Comparison of ENCODE assay signal across 19 cellular contexts in the genomic region with DNA sequence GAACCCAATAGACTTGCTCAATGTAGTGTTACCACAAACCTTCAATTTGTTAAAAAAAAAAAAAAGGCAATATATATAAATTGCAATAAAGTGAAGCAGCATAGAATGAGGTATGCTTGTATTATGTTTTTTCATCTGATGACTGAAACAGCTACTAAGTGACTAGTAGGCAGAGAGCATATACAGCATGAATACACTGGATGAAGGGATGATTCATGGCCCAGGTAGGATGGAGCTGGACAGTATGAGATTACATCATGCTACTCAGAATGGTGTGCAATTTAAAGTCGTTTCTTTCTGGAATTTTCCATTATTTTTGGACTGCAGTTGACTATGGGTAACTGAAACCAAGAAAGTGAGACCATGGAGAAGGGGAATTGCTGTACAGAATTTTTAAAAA.
DNase-seq lines count a peak whose midpoint lies in the region; ATAC-seq and TF ChIP-seq lines count a peak whose summit lies in the region.
"Had no signal": no experiment of that assay in that cellular context is flagged by ENCODE, and none has a peak within 500 bp of the region (broad histone marks: within the 10 kb centered on the region; RNA-seq: fewer than 3 reads in every experiment).

No MANE protein-coding gene starts in this region.

- H3K4me1 Mint-ChIP-seq in MCF 10A (ENCODE audit: insufficient read depth, unreplicated experiment) (no peaks in the 10 kb centered on the region), progenitor cell of endocrine pancreas (ENCODE audit: low read depth) (no peaks in the 10 kb centered on the region), neural progenitor cell (no peaks in the 10 kb centered on the region)

- peaks cover 5 to 9% of the 10 kb centered on the region in 2 donors for H3K9me3 ChIP-seq in breast epithelium
- no peaks in the 10 kb centered on the region for H3K9me3 ChIP-seq in smooth muscle cell (replicated peaks; ENCODE audit: low read depth)
- peaks cover 4% of the 10 kb centered on the region for H3K9me3 ChIP-seq in neural progenitor cell (ENCODE audit: low read depth)

- H3K36me3 Mint-ChIP-seq in MCF 10A (ENCODE audit: insufficient read depth, unreplicated experiment), result no peaks in the 10 kb centered on the region
- H3K36me3 Mint-ChIP-seq in progenitor cell of endocrine pancreas (ENCODE audit: insufficient read depth), result no peaks in the 10 kb centered on the region
- H3K36me3 Mint-ChIP-seq in neural progenitor cell, result no peaks in the 10 kb centered on the region
- H3K36me3 Mint-ChIP-seq: CD14-positive monocyte had no signal

- H3K36me3 ChIP-seq in breast epithelium, result no peaks in the 10 kb centered on the region
- peaks cover 2% of the 10 kb centered on the region for H3K36me3 ChIP-seq in smooth muscle cell (ENCODE audit: low read depth)
- no peaks in the 10 kb centered on the region for H3K36me3 ChIP-seq in neural progenitor cell
- H3K36me3 ChIP-seq: MG63 had no signal

- no TSS peak for BruUV-seq in MCF 10A (replicated peaks; lab: Mats Ljungman, UMichigan)

- no peak for TF ChIP-seq CTCF in MCF 10A (IDR thresholded peaks at IDR 0.05; ENCODE audit: unreplicated experiment)
- TF ChIP-seq CTCF in breast epithelium (IDR thresholded peaks at IDR 0.05), result no peak
- no peak for TF ChIP-seq CTCF in RWPE1 (conservative IDR thresholded peaks at IDR 0.05; ENCODE audit: low read depth)
- no peak for TF ChIP-seq CTCF in choroid plexus epithelial cell (conservative IDR thresholded peaks at IDR 0.05; ENCODE audit: low read depth, low read length)
- no peak for TF ChIP-seq CTCF in smooth muscle cell (IDR thresholded peaks at IDR 0.05; ENCODE audit: borderline replicate concordance, insufficient read depth, poor library complexity, severe bottlenecking)
- TF ChIP-seq CTCF in progenitor cell of endocrine pancreas (IDR thresholded peaks at IDR 0.05; ENCODE audit: unreplicated experiment), result no peak
- TF ChIP-seq CTCF in neural progenitor cell (IDR thresholded peaks at IDR 0.05), result no peak

- H3K4me2 ChIP-seq in smooth muscle cell (no peak overlapping the region), neural progenitor cell (no peak overlapping the region)
- H3K4me2 ChIP-seq: KMS-11 had no signal

- H3K27me3 Mint-ChIP-seq in MCF 10A (ENCODE audit: insufficient read depth, unreplicated experiment) (peaks cover 5% of the 10 kb centered on the region), progenitor cell of endocrine pancreas (peaks cover 3% of the 10 kb centered on the region), neural progenitor cell (ENCODE audit: insufficient read depth, low read depth) (peaks cover 3% of the 10 kb centered on the region)

- CTCF ChIA-PET in MCF 10A (lab: Yijun Ruan, JAX), result interaction anchor here (0.6 to 5.4 kb wide), 6 partner anchors 16 to 1133 kb away, joined by 3 to 76 read pairs (median 8); no protein-coding TSS in a partner anchor
- CTCF ChIA-PET in RWPE1 (lab: Yijun Ruan, JAX), result interaction anchor here (0.6 to 2.7 kb wide), 5 partner anchors 20 to 62 kb away, joined by 3 to 17 read pairs (median 5); no protein-coding TSS in a partner anchor

- H3K9me3 Mint-ChIP-seq in MCF 10A (ENCODE audit: unreplicated experiment) (no peaks in the 10 kb centered on the region), progenitor cell of endocrine pancreas (ENCODE audit: low read depth) (peaks cover 17% of the 10 kb centered on the region), neural progenitor cell (peaks cover 20% of the 10 kb centered on the region)

- H3K4me3 ChIP-seq in breast epithelium, result no peak overlapping the region
- no peak overlapping the region for H3K4me3 ChIP-seq in choroid plexus epithelial cell (ENCODE audit: low read depth, low read length)
- H3K4me3 ChIP-seq in smooth muscle cell, result no peak overlapping the region
- H3K4me3 ChIP-seq in neural progenitor cell, result no peak overlapping the region
- H3K4me3 ChIP-seq: MG63 had no signal

- POLR2A ChIA-PET in MCF 10A (lab: Yijun Ruan, JAX), result interaction anchor here (0.6 kb wide), 2 partner anchors 30 to 669 kb away, joined by 3 read pairs; no protein-coding TSS in a partner anchor
- POLR2A ChIA-PET in RWPE1 (lab: Yijun Ruan, JAX; ENCODE audit: low non-redundant PET), result no interaction called here

- DNase-seq in MCF 10A (ENCODE audit: unreplicated experiment) (peak; percentile 14), breast epithelium (ENCODE audit: low spot score in 2 of 2) (no peak), RWPE1 (ENCODE audit: low spot score) (peak; percentile 21), choroid plexus epithelial cell (ENCODE audit: low read depth) (peak; percentile 32), smooth muscle cell (lab: John Stamatoyannopoulos, UW; ENCODE audit: unreplicated experiment) (no peak), progenitor cell of endocrine pancreas (ENCODE audit: low spot score, unreplicated experiment) (no peak), neural progenitor cell (ENCODE audit: low spot score) (no peak)
- DNase-seq: ACHN, AML-193, COR-L47, H9, MG63, NCI-H1092, NCI-H146, NCI-H524, SIG-M5 had no signal

- H2AFZ ChIP-seq in smooth muscle cell (ENCODE audit: low read depth), result no peak overlapping the region
- no peak overlapping the region for H2AFZ ChIP-seq in neural progenitor cell (replicated peaks)

- intact Hi-C loops in MCF 10A (cut with micrococcal nuclease), result loop anchor here (5.0 kb wide), 1 partner anchor 550 kb away; no protein-coding TSS in a partner anchor
- intact Hi-C loops in breast epithelium (cut with DNase I; ENCODE audit: low total_unique reads), result no loop called here

- no peak for ATAC-seq in GM21528 (IDR thresholded peaks at IDR 0.05; ENCODE audit: low FRiP score, unreplicated experiment)

- H3K4me1 ChIP-seq in breast epithelium (no peaks in the 10 kb centered on the region), smooth muscle cell (ENCODE audit: low read depth) (no peaks in the 10 kb centered on the region), neural progenitor cell (no peaks in the 10 kb centered on the region)

- WGBS in smooth muscle cell (ENCODE audit: low lambda C conversion rate), result 52% methylated on average over 1 of the region's 1 CpG

- no peaks in the 10 kb centered on the region for H4K20me1 ChIP-seq in smooth muscle cell (ENCODE audit: low read depth)
- no peaks in the 10 kb centered on the region for H4K20me1 ChIP-seq in neural progenitor cell (ENCODE audit: low read depth)

- no peak for TF ChIP-seq POLR2A in breast epithelium (IDR thresholded peaks at IDR 0.05)

- H3F3A ChIP-seq in smooth muscle cell (ENCODE audit: low read depth), result no peaks in the 10 kb centered on the region
- H3F3A ChIP-seq in neural progenitor cell (ENCODE audit: low read depth), result no peaks in the 10 kb centered on the region

- H3K27me3 ChIP-seq in breast epithelium (no peaks in the 10 kb centered on the region), smooth muscle cell (ENCODE audit: low read depth) (no peaks in the 10 kb centered on the region), neural progenitor cell (no peaks in the 10 kb centered on the region)
- H3K27me3 ChIP-seq: MG63 had no signal

- H3K4me3 Mint-ChIP-seq in MCF 10A (ENCODE audit: unreplicated experiment) (no peak overlapping the region), progenitor cell of endocrine pancreas (ENCODE audit: low read depth) (no peak overlapping the region), neural progenitor cell (no peak overlapping the region)
- H3K4me3 Mint-ChIP-seq: CD14-positive monocyte, H9 had no signal

- H3K27ac ChIP-seq in breast epithelium (no peak overlapping the region), RWPE1 (no peak overlapping the region), smooth muscle cell (ENCODE audit: low read depth) (peak overlapping the region; percentile 20), neural progenitor cell (no peak overlapping the region)
- H3K27ac ChIP-seq: KMS-11 had no signal

- H3K9ac ChIP-seq in smooth muscle cell (ENCODE audit: low read depth), result no peak overlapping the region
- H3K9ac ChIP-seq in neural progenitor cell, result no peak overlapping the region
- H3K9ac ChIP-seq: KMS-11 had no signal

- H3K79me2 ChIP-seq in smooth muscle cell (ENCODE audit: low read depth) (no peaks in the 10 kb centered on the region), neural progenitor cell (ENCODE audit: low read depth) (no peaks in the 10 kb centered on the region)

- H3K27ac Mint-ChIP-seq in MCF 10A (ENCODE audit: low read depth, unreplicated experiment) (no peak overlapping the region), progenitor cell of endocrine pancreas (no peak overlapping the region), neural progenitor cell (no peak overlapping the region)
- H3K27ac Mint-ChIP-seq: CD14-positive monocyte, H9 had no signal

Comparison
In these comparisons a context has a peak if more than half of its experiments do, and no peak if none do; other contexts are left out.
1. DNase-seq: peak in MCF 10A (single experiment), RWPE1 (single experiment) and choroid plexus epithelial cell (single experiment); none in breast epithelium (0 of 2), smooth muscle cell (single experiment), progenitor cell of endocrine pancreas (single experiment) and neural progenitor cell (single experiment).